9 cellular contexts compared by ENCODE assay signal in the genomic region with DNA sequence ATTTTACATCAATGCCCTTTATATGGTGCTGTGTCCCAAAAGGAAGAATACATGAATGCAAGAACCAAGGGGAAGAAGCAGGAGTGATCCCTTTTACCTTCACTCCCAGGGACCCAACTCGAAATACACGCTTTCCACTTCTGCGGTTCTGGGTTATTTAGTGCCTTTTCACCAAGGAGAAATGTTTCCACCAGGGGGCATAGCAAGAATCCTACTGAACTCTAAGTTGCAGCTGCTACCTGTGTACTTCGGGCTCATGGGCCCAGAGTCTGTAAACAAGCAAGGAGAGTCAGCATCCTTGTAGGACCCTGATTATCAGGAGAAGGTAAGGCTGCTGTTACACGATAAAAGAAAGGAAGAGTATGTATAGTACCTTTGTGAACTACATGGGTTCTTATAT. TPM values are rescaled to one million over a fixed set of nuclear protein-coding genes. Genes with fewer than 3 reads are reported as not detected.
DNase-seq lines count a peak whose midpoint lies in the region; ATAC-seq and TF ChIP-seq lines count a peak whose summit lies in the region.
"Had no signal": no experiment of that assay in that cellular context is flagged by ENCODE, and none has a peak within 500 bp of the region (broad histone marks: within the 10 kb centered on the region; RNA-seq: fewer than 3 reads in every experiment).

No MANE protein-coding gene starts in this region.

- H3K4me3 ChIP-seq in foreskin fibroblast (ENCODE audit: low read depth in 1 of 2, low read length in 2 of 2) (no peak overlapping the region), thoracic aorta (no peak overlapping the region), vagina (no peak overlapping the region)
- H3K4me3 ChIP-seq: BLaER1 had no signal

- peak; percentile 24 for DNase-seq in NCI-H2227 (lab: John Stamatoyannopoulos, UW; ENCODE audit: unreplicated experiment)
- no peak for DNase-seq in NCI-H2227 treated with DMSO at 0.1 percent for 48 hours (lab: John Stamatoyannopoulos, UW)
- peak; percentile 66 for DNase-seq in NCI-H82 (lab: John Stamatoyannopoulos, UW)
- DNase-seq in foreskin fibroblast, result peak in 1 of 2 donors; percentile 65
- no peak for DNase-seq in thoracic aorta (ENCODE audit: low spot score)
- no peak for DNase-seq in vagina (ENCODE audit: extremely low spot score in 2 of 2)
- no peak for DNase-seq in posterior cingulate gyrus
- DNase-seq in NCI-H1092 treated with DMSO at 0.1 percent for 48 hours (lab: John Stamatoyannopoulos, UW), result no peak

- TF ChIP-seq POLR2A in vagina (IDR thresholded peaks at IDR 0.05), result no peak

- H3K27ac ChIP-seq in thoracic aorta (no peak overlapping the region), vagina (no peak overlapping the region)
- H3K27ac ChIP-seq: BLaER1 had no signal

- H3K9me3 ChIP-seq in thoracic aorta (no peaks in the 10 kb centered on the region), vagina (no peaks in the 10 kb centered on the region)

- no peaks in the 10 kb centered on the region for H3K36me3 ChIP-seq in thoracic aorta
- H3K36me3 ChIP-seq in vagina, result no peaks in the 10 kb centered on the region
- H3K36me3 ChIP-seq: BLaER1 had no signal

- TF ChIP-seq CTCF in foreskin fibroblast (IDR thresholded peaks at IDR 0.05; ENCODE audit: low read depth, low read length) (peak; percentile 45), thoracic aorta (IDR thresholded peaks at IDR 0.05) (peak; percentile 42), vagina (IDR thresholded peaks at IDR 0.05) (no peak)

- no peak for ATAC-seq in thoracic aorta (ENCODE audit: insufficient number of reproducible peaks, low FRiP score, low read depth)

- intact Hi-C loops in vagina (cut with DNase I), result no loop called here
- intact Hi-C loops in posterior cingulate gyrus (cut with DNase I), result no loop called here

- H3K27me3 ChIP-seq in thoracic aorta (replicated peaks; ENCODE audit: insufficient read depth) (no peaks in the 10 kb centered on the region), vagina (no peaks in the 10 kb centered on the region)
- H3K27me3 ChIP-seq: BLaER1 had no signal

- H3K4me1 ChIP-seq in thoracic aorta (ENCODE audit: control insufficient read depth in 1 of 2, low read depth in 2 of 2) (peaks cover 0 to 27% of the 10 kb centered on the region in 2 donors), vagina (no peaks in the 10 kb centered on the region)
- H3K4me1 ChIP-seq: BLaER1 had no signal

RNA-seq across cellular contexts. Expression of gene DPYSL3, which starts 45.7 kb away (rescaled TPM):
- total RNA-seq in thoracic aorta (100 to 1,000 TPM; 161 to 255 TPM), vagina (68.5 TPM)

Comparison
In these comparisons a context has a peak if more than half of its experiments do, and no peak if none do; other contexts are left out.
1. DNase-seq: peak in NCI-H2227 (single experiment) and NCI-H82 (single experiment); none in NCI-H2227 treated with DMSO at 0.1 percent for 48 hours (single experiment), thoracic aorta (single experiment), vagina (0 of 2), posterior cingulate gyrus (0 of 10) and NCI-H1092 treated with DMSO at 0.1 percent for 48 hours (single experiment).
2. CTCF ChIP-seq: peak in foreskin fibroblast (single experiment) and thoracic aorta (single experiment); none in vagina (0 of 3).